In the genomic region with DNA sequence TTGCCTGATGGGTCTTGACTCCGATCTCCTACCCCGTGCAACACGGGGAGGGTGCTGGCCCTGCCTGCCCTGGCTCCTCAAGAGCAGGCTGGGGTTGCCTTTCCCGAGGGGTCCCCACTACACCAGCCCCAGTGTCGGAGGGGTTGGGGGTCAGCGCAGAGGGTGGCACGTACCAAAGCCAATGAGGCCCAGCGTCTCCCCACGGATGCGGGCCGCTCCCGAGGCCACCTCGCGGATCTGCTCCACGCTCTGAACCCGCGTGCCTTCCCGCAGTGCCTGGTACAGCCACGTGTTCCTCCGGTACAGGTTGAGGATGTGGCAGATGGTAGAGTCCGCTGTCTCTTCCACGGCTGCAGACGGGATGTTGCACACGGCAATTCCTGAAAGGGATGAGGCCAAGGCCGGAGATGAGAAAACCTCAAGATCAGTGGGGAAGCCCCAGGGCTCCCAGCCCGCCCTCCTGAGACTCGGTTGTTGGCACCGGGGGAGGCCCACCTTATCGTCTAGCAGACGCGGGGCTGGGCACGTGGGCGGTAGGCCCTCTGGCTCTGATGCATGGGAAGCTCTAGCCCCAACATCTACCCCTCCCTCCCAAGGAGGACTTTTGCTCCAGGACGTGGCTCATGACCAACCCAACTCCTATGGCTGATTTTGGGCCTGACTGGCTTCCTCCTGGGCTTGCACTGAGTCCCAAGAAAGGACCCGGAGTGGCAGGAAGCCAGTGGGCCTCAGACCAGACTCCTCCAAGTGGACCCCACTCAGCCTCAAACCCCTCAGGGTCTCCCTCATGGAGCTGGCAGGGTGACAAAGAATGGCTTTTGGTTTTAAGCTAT, we compare ENCODE assay signal across 16 cellular contexts. TPM values are rescaled to one million over a fixed set of nuclear protein-coding genes. Genes with fewer than 3 reads are reported as not detected.
DNase-seq lines count a peak whose midpoint lies in the region; ATAC-seq and TF ChIP-seq lines count a peak whose summit lies in the region.
"Had no signal": no experiment of that assay in that cellular context is flagged by ENCODE, and none has a peak within 500 bp of the region (broad histone marks: within the 10 kb centered on the region; RNA-seq: fewer than 3 reads in every experiment).

No MANE protein-coding gene starts in this region.

- in situ Hi-C loops in brain microvascular endothelial cell (cut with HindIII; ENCODE audit: low pct_ligation_motif_present, low sequenced_read_pairs): no loop called here

- no peak overlapping the region for H3K4me3 Mint-ChIP-seq in chondrocyte (ENCODE audit: unreplicated experiment)
- H3K4me3 Mint-ChIP-seq in activated CD8-positive, alpha-beta T cell treated with anti-CD3 and anti-CD28 coated beads for 36 hours: no peak overlapping the region
- H3K4me3 Mint-ChIP-seq: neural progenitor cell, T-cell had no signal

- H3K27me3 ChIP-seq in brain microvascular endothelial cell (replicated peaks): no peaks in the 10 kb centered on the region
- H3K27me3 ChIP-seq: neural progenitor cell had no signal

- CTCF ChIA-PET in activated CD8-positive, alpha-beta T cell treated with anti-CD3 and anti-CD28 coated beads for 36 hours (lab: Charles Lee): no interaction called here

- peaks cover 52% of the 10 kb centered on the region for H3K4me1 Mint-ChIP-seq in chondrocyte (ENCODE audit: low read depth)
- no peaks in the 10 kb centered on the region for H3K4me1 Mint-ChIP-seq in activated CD8-positive, alpha-beta T cell treated with anti-CD3 and anti-CD28 coated beads for 36 hours (ENCODE audit: low read depth)
- H3K4me1 Mint-ChIP-seq: T-cell had no signal

- H3K27ac ChIP-seq in brain microvascular endothelial cell: no peak overlapping the region
- H3K27ac ChIP-seq: neural progenitor cell had no signal

- no peaks in the 10 kb centered on the region for H3K27me3 Mint-ChIP-seq in chondrocyte (ENCODE audit: low read depth)
- H3K27me3 Mint-ChIP-seq in activated CD8-positive, alpha-beta T cell treated with anti-CD3 and anti-CD28 coated beads for 36 hours: no peaks in the 10 kb centered on the region

- H3K4me3 ChIP-seq in brain microvascular endothelial cell (ENCODE audit: low read depth, low read length): no peak overlapping the region
- H3K4me3 ChIP-seq: lung, neural progenitor cell had no signal

- H3K27ac Mint-ChIP-seq in chondrocyte (ENCODE audit: unreplicated experiment): peak overlapping the region; percentile 97
- no peak overlapping the region for H3K27ac Mint-ChIP-seq in activated CD8-positive, alpha-beta T cell treated with anti-CD3 and anti-CD28 coated beads for 36 hours
- H3K27ac Mint-ChIP-seq: activated T-helper 2 cell treated with anti-CD3 and anti-CD28 coated beads, Interferon-gamma antibody, Interleukin-2, Interleukin-4, amounts not matched to agents 10 μg/mL and 5 μg/mL and 100 μg/mL, durations not matched to agents 14 hours and 24 hours and 36 hours; neural progenitor cell; T-cell had no signal

- H3K9me3 Mint-ChIP-seq in chondrocyte (ENCODE audit: low read depth): no peaks in the 10 kb centered on the region
- no peaks in the 10 kb centered on the region for H3K9me3 Mint-ChIP-seq in activated CD8-positive, alpha-beta T cell treated with anti-CD3 and anti-CD28 coated beads for 36 hours
- H3K9me3 Mint-ChIP-seq: activated T-helper 2 cell treated with anti-CD3 and anti-CD28 coated beads, Interferon-gamma antibody, Interleukin-2, Interleukin-4, amounts not matched to agents 10 μg/mL and 5 μg/mL and 100 μg/mL, durations not matched to agents 14 hours and 24 hours and 36 hours; neural progenitor cell; T-cell had no signal

- intact Hi-C loops in cardiac septum (cut with DNase I): loop anchor here (2.0 kb wide), 1 partner anchor 63 kb away; no protein-coding TSS in a partner anchor
- intact Hi-C loops in left ventricle myocardium superior (cut with micrococcal nuclease): loop anchor here (10.0 kb wide), 1 partner anchor 67 kb away; no protein-coding TSS in a partner anchor
- intact Hi-C loops in activated CD8-positive, alpha-beta T cell treated with anti-CD3 and anti-CD28 coated beads for 36 hours (cut with micrococcal nuclease): no loop called here

- POLR2A ChIA-PET in activated CD8-positive, alpha-beta T cell treated with anti-CD3 and anti-CD28 coated beads for 36 hours (lab: Charles Lee): no interaction called here

- ATAC-seq in left ventricle myocardium superior (no peak), GM18519 (IDR thresholded peaks at IDR 0.05; ENCODE audit: low FRiP score, unreplicated experiment) (no peak)
- no peak for ATAC-seq in activated CD8-positive, alpha-beta T cell treated with anti-CD3 and anti-CD28 coated beads for 36 hours
- ATAC-seq: Panc1, T-cell had no signal

- H3K36me3 ChIP-seq in brain microvascular endothelial cell (replicated peaks): peaks cover 53% of the 10 kb centered on the region
- H3K36me3 ChIP-seq: neural progenitor cell had no signal

- TF ChIP-seq CTCF in chondrocyte (IDR thresholded peaks at IDR 0.05) (no peak), brain microvascular endothelial cell (IDR thresholded peaks at IDR 0.05; ENCODE audit: low read depth, low read length, missing control alignments) (no peak)
- no peak for TF ChIP-seq CTCF in activated CD8-positive, alpha-beta T cell treated with anti-CD3 and anti-CD28 coated beads for 36 hours (IDR thresholded peaks at IDR 0.05)

- peak; percentile 71 for DNase-seq in cardiac septum (ENCODE audit: low spot score)
- no peak for DNase-seq in left ventricle myocardium superior
- DNase-seq in chondrocyte (ENCODE audit: low spot score): peak; percentile 92
- DNase-seq in mesenteric fat pad (ENCODE audit: low spot score): peak; percentile 88
- peak; percentile 42 for DNase-seq in ureter (ENCODE audit: low spot score)
- DNase-seq in brain microvascular endothelial cell: no peak
- no peak for DNase-seq in activated CD8-positive, alpha-beta T cell treated with anti-CD3 and anti-CD28 coated beads for 36 hours
- DNase-seq: NCI-H2081, NCI-H526 treated with DMSO at 0.1 percent for 48 hours, small intestine had no signal

- peaks cover 27% of the 10 kb centered on the region for H3K36me3 Mint-ChIP-seq in chondrocyte (ENCODE audit: low read depth)
- H3K36me3 Mint-ChIP-seq in activated CD8-positive, alpha-beta T cell treated with anti-CD3 and anti-CD28 coated beads for 36 hours (ENCODE audit: low read depth): no peaks in the 10 kb centered on the region
- H3K36me3 Mint-ChIP-seq: T-cell had no signal

RNA-seq across cellular contexts. Expression of a gene that starts 56.1 kb away (rescaled TPM):
- total RNA-seq in cardiac septum: 25.7 TPM
- total RNA-seq in left ventricle myocardium superior: 25.3 TPM
- total RNA-seq in chondrocyte: 21.6 to 24.7 TPM (median 23.6 TPM) in 3 replicates
- total RNA-seq in mesenteric fat pad: 28.0 TPM
- 26.3 TPM for total RNA-seq in ureter
- total RNA-seq in activated CD8-positive, alpha-beta T cell treated with anti-CD3 and anti-CD28 coated beads for 36 hours: 10 to 100 TPM in 1 of 2 experiments, 1 to 10 TPM in 1; 9.5 to 10.1 TPM

Comparison
In these comparisons a context has a peak if more than half of its experiments do, and no peak if none do; other contexts are left out.
1. DNase-seq: peak in cardiac septum (single experiment), chondrocyte (single experiment), mesenteric fat pad (single experiment) and ureter (single experiment); none in left ventricle myocardium superior (single experiment), brain microvascular endothelial cell (single experiment) and activated CD8-positive, alpha-beta T cell treated with anti-CD3 and anti-CD28 coated beads for 36 hours (single experiment).